Comparison of ENCODE assay signal across 14 cellular contexts in genomic region chr1:9929431-9930385, GRCh38. TPM values are rescaled to one million over a fixed set of nuclear protein-coding genes. Genes with fewer than 3 reads are reported as not detected.
DNase-seq lines count a peak whose midpoint lies in the region; ATAC-seq, FAIRE-seq and TF ChIP-seq lines count a peak whose summit lies in the region.
"Had no signal": no experiment of that assay in that cellular context is flagged by ENCODE, and none has a peak within 500 bp of the region (broad histone marks: within the 10 kb centered on the region; RNA-seq: fewer than 3 reads in every experiment).

No MANE protein-coding gene starts in this region.

- TF ChIP-seq CTCF in endodermal cell (conservative IDR thresholded peaks at IDR 0.05), result peak; percentile 14

- no peak overlapping the region for H2BK12ac ChIP-seq in mesenchymal stem cell (ENCODE audit: low read length in 2 of 2)

- H3K27me3 Mint-ChIP-seq in endodermal cell (ENCODE audit: insufficient read depth), result no peaks in the 10 kb centered on the region
- H3K27me3 Mint-ChIP-seq: natural killer cell treated with Interleukin-12 subunit alpha and Interleukin-12 subunit beta and Interleukin-15 and Interleukin-18, amount 100 ng/mL, for 72 hours had no signal

- peak overlapping the region; percentile 53 for H3K4me2 ChIP-seq in mesenchymal stem cell (ENCODE audit: low read length, poor library complexity, severe bottlenecking)

- no peak overlapping the region for H2AFZ ChIP-seq in mesenchymal stem cell (ENCODE audit: low read depth, low read length)

- H3K4me3 ChIP-seq in NT2/D1 (ENCODE audit: insufficient read length, low read depth), result no peak overlapping the region
- H3K4me3 ChIP-seq in endodermal cell (ENCODE audit: low read length), result peak overlapping the region; percentile 63
- no peak overlapping the region for H3K4me3 ChIP-seq in mesenchymal stem cell (ENCODE audit: insufficient read depth in 1 of 2, low read depth in 1 of 2, low read length in 2 of 2)

- no peak for FAIRE-seq in RCC 7860 (lab: Jason Lieb, UNC)

- H3K79me1 ChIP-seq in mesenchymal stem cell (replicated peaks; ENCODE audit: low read length, poor library complexity, severe bottlenecking), result peaks cover 7% of the 10 kb centered on the region

- no peak overlapping the region for H2BK120ac ChIP-seq in mesenchymal stem cell (ENCODE audit: low read depth, low read length)

- peaks cover 31% of the 10 kb centered on the region for H3K36me3 Mint-ChIP-seq in endodermal cell (ENCODE audit: low read depth)

- H3K4me1 ChIP-seq in NT2/D1 (ENCODE audit: insufficient read depth, insufficient read length) (no peaks in the 10 kb centered on the region), endodermal cell (ENCODE audit: control insufficient read depth, insufficient read depth, low read length) (peaks cover 8% of the 10 kb centered on the region), mesenchymal stem cell (ENCODE audit: control insufficient read depth, insufficient read depth, low read depth, low read length) (peaks cover 5% of the 10 kb centered on the region)

- peak overlapping the region; percentile 28 for H4K8ac ChIP-seq in mesenchymal stem cell (ENCODE audit: low read length)

- peaks cover 41% of the 10 kb centered on the region for H3K4me1 Mint-ChIP-seq in endodermal cell

- H3K4me3 Mint-ChIP-seq in endodermal cell, result no peak overlapping the region
- H3K4me3 Mint-ChIP-seq: natural killer cell treated with Interleukin-12 subunit alpha and Interleukin-12 subunit beta and Interleukin-15 and Interleukin-18, amount 100 ng/mL, for 72 hours had no signal

- peak in 10 of 14 donors; percentile 10 to 74 (median 47) for DNase-seq in C1 segment of cervical spinal cord (lab: John Stamatoyannopoulos, UW)
- DNase-seq in NT2/D1 (ENCODE audit: low read depth, low spot score), result peak; percentile 52
- peak; percentile 90 for DNase-seq in endodermal cell
- peak; percentile 19 for DNase-seq in mesenchymal stem cell
- no peak for DNase-seq in NCI-H1930 (lab: John Stamatoyannopoulos, UW)
- no peak for DNase-seq in RCC 7860 (ENCODE audit: low spot score)
- no peak for DNase-seq in middle frontal gyrus (ENCODE audit: extremely low spot score, low spot score)
- DNase-seq: activated CD8-positive, alpha-beta memory T cell treated with anti-CD3 and anti-CD28 coated beads, Interleukin-2, amount 50 U/mL, for 48 hours; aorta; NCI-H2227 treated with DMSO at 0.1 percent for 48 hours; stimulated activated CD8-positive, alpha-beta memory T cell treated with anti-CD3 and anti-CD28 coated beads, Interleukin-4, amount 100 ng/mL, for 48 hours had no signal

- H3K18ac ChIP-seq in mesenchymal stem cell (ENCODE audit: low read depth in 1 of 2, low read length in 2 of 2), result peak overlapping the region in 1 of 2 experiments; percentile 43

- H3K14ac ChIP-seq in mesenchymal stem cell (ENCODE audit: low read length in 2 of 2), result no peak overlapping the region

- H3K9ac ChIP-seq in NT2/D1 (ENCODE audit: insufficient read length, low read depth), result no peak overlapping the region
- H3K9ac ChIP-seq in endodermal cell (ENCODE audit: extremely low read depth, low read length, poor library complexity, severe bottlenecking), result no peak overlapping the region
- H3K9ac ChIP-seq in mesenchymal stem cell (ENCODE audit: low read length), result no peak overlapping the region

- no peak overlapping the region for H3K23ac ChIP-seq in mesenchymal stem cell (ENCODE audit: low read length in 2 of 2)

- ATAC-seq in SK-N-SH treated with all-trans-retinoic acid at 6 μM for 48 hours, result no peak
- ATAC-seq: natural killer cell treated with Interleukin-12 subunit alpha and Interleukin-12 subunit beta and Interleukin-15 and Interleukin-18, amount 100 ng/mL, for 72 hours had no signal

- H3K9me3 Mint-ChIP-seq in endodermal cell, result no peaks in the 10 kb centered on the region
- H3K9me3 Mint-ChIP-seq: natural killer cell treated with Interleukin-12 subunit alpha and Interleukin-12 subunit beta and Interleukin-15 and Interleukin-18, amount 100 ng/mL, for 72 hours had no signal

- no peak overlapping the region for H2AK5ac ChIP-seq in mesenchymal stem cell (ENCODE audit: low read length, severe bottlenecking)

- no peak overlapping the region for H2BK15ac ChIP-seq in mesenchymal stem cell (ENCODE audit: low read depth, poor library complexity, severe bottlenecking)

- no peak overlapping the region for H3K4ac ChIP-seq in mesenchymal stem cell (ENCODE audit: low read depth in 1 of 2, low read length in 2 of 2)

- no peak overlapping the region for H3K27ac ChIP-seq in endodermal cell (ENCODE audit: low read depth, low read length)
- H3K27ac ChIP-seq in mesenchymal stem cell (ENCODE audit: low read length, poor library complexity, severe bottlenecking), result no peak overlapping the region
- H3K27ac ChIP-seq: epithelial cell of prostate had no signal

- H3K27me3 ChIP-seq in NT2/D1 (ENCODE audit: insufficient read depth, insufficient read length), result no peaks in the 10 kb centered on the region
- H3K27me3 ChIP-seq in endodermal cell (ENCODE audit: control insufficient read depth, insufficient read depth, low read length, poor library complexity, severe bottlenecking), result no peaks in the 10 kb centered on the region
- H3K27me3 ChIP-seq in mesenchymal stem cell (ENCODE audit: control insufficient read depth in 1 of 2, insufficient read depth in 1 of 2, low read length in 2 of 2), result no peaks in the 10 kb centered on the region

- H4K91ac ChIP-seq in mesenchymal stem cell (ENCODE audit: low read length), result no peak overlapping the region

- 48 to 51% methylated on average over 12 to 15 of the region's 15 CpGs for WGBS in endodermal cell (ENCODE audit: insufficient coverage in 1 of 2, insufficient read length in 1 of 2), 2 experiments
- 63% methylated on average over 14 of the region's 15 CpGs for WGBS in mesenchymal stem cell

- H3K36me3 ChIP-seq in NT2/D1 (ENCODE audit: insufficient read depth, insufficient read length, low read length) (peaks cover 35% of the 10 kb centered on the region), endodermal cell (ENCODE audit: control insufficient read depth, insufficient read depth, low read length) (peaks cover 27% of the 10 kb centered on the region), mesenchymal stem cell (ENCODE audit: control insufficient read depth in 1 of 2, insufficient read depth in 2 of 2, low read depth in 1 of 2, low read length in 2 of 2) (peaks cover 10 to 47% of the 10 kb centered on the region in 2 experiments)

- no peak overlapping the region for H2BK5ac ChIP-seq in mesenchymal stem cell (ENCODE audit: low read depth, low read length, poor library complexity, severe bottlenecking)

- H3K27ac Mint-ChIP-seq in endodermal cell, result peak overlapping the region; percentile 78
- H3K27ac Mint-ChIP-seq: natural killer cell treated with Interleukin-12 subunit alpha and Interleukin-12 subunit beta and Interleukin-15 and Interleukin-18, amount 100 ng/mL, for 72 hours had no signal

- H3K9me3 ChIP-seq in NT2/D1 (ENCODE audit: insufficient read depth, low read length), result no peaks in the 10 kb centered on the region
- H3K9me3 ChIP-seq in endodermal cell (ENCODE audit: control insufficient read depth, low read length), result no peaks in the 10 kb centered on the region
- H3K9me3 ChIP-seq in mesenchymal stem cell (ENCODE audit: control insufficient read depth, low read length), result no peaks in the 10 kb centered on the region

TF ChIP-seq in SK-N-SH treated with all-trans-retinoic acid at 6 μM for 48 hours, 23 proteins besides CTCF, POLR2A, EP300 and RAD21 (continues in another document):
- TF ChIP-seq RARB (CRISPR knock-in tag; IDR thresholded peaks at IDR 0.05) (no peak), ESRRG (CRISPR knock-in tag; IDR thresholded peaks at IDR 0.05) (no peak), TSHZ2 (CRISPR knock-in tag; IDR thresholded peaks at IDR 0.05) (no peak), GLIS3 (CRISPR knock-in tag; IDR thresholded peaks at IDR 0.05) (no peak)

RNA-seq across cellular contexts. Expression of gene LZIC, which starts 13.5 kb away (rescaled TPM):
- total RNA-seq in endodermal cell, result 10 to 100 TPM; 27.7 to 40.0 TPM
- polyA plus RNA-seq in endodermal cell (2013, experiment 1 of 2), result 35.3 TPM
- 36.4 TPM for polyA plus RNA-seq in endodermal cell (2013, experiment 2 of 2)
- 21.7 TPM for polyA plus RNA-seq in mesenchymal stem cell (2013, experiment 1 of 2)
- 20.6 TPM for polyA plus RNA-seq in mesenchymal stem cell (2013, experiment 2 of 2)

RNA-seq across cellular contexts. Expression of gene NMNAT1, which starts 13.6 kb away (rescaled TPM):
- total RNA-seq in endodermal cell, result 1 to 10 TPM; 5.4 to 7.9 TPM
- polyA plus RNA-seq in endodermal cell (2013, experiment 1 of 2), result 7.5 TPM
- 8.7 TPM for polyA plus RNA-seq in endodermal cell (2013, experiment 2 of 2)
- 8.4 TPM for polyA plus RNA-seq in mesenchymal stem cell (2013, experiment 1 of 2)
- polyA plus RNA-seq in mesenchymal stem cell (2013, experiment 2 of 2), result 8.5 TPM

RNA-seq across cellular contexts. Expression of gene CTNNBIP1, which starts 19.6 kb away (rescaled TPM):
- total RNA-seq in endodermal cell, result 10 to 100 TPM; 65.0 to 69.5 TPM
- polyA plus RNA-seq in endodermal cell (2013, experiment 1 of 2), result 64.0 TPM
- polyA plus RNA-seq in endodermal cell (2013, experiment 2 of 2), result 59.8 TPM
- 15.6 TPM for polyA plus RNA-seq in mesenchymal stem cell (2013, experiment 1 of 2)
- 15.8 TPM for polyA plus RNA-seq in mesenchymal stem cell (2013, experiment 2 of 2)

Comparison
In these comparisons a context has a peak if more than half of its experiments do, and no peak if none do; other contexts are left out.
1. DNase-seq: peak in C1 segment of cervical spinal cord (10 of 14), NT2/D1 (single experiment), endodermal cell (single experiment) and mesenchymal stem cell (single experiment); none in NCI-H1930 (0 of 2), RCC 7860 (single experiment) and middle frontal gyrus (single experiment).